In genomic region chr11:57100638-57101312, GRCh38 we compare ENCODE assay signal across 1 cellular context.
TF ChIP-seq lines count a peak whose summit lies in the region.

No MANE protein-coding gene starts in this region.

TF ChIP-seq in HepG2, 621 proteins besides CTCF, POLR2A, EP300 and RAD21:
- TF ChIP-seq MYPOP (CRISPR knock-in tag; IDR thresholded peaks at IDR 0.05): no peak
- no peak for TF ChIP-seq ZFYVE20 (CRISPR knock-in tag; IDR thresholded peaks at IDR 0.05; ENCODE audit: borderline replicate concordance, low read depth)
- TF ChIP-seq ZNF329 (CRISPR knock-in tag; IDR thresholded peaks at IDR 0.05; ENCODE audit: low read depth): no peak
- TF ChIP-seq ZBTB44 (CRISPR knock-in tag; IDR thresholded peaks at IDR 0.05): no peak
- TF ChIP-seq TEAD3 (CRISPR knock-in tag; optimal IDR thresholded peaks at IDR 0.05; ENCODE audit: borderline replicate concordance): no peak
- TF ChIP-seq ZNF30 (CRISPR knock-in tag; IDR thresholded peaks at IDR 0.05): no peak
- no peak for TF ChIP-seq ZNF782 (CRISPR knock-in tag; IDR thresholded peaks at IDR 0.05; ENCODE audit: borderline replicate concordance)
- TF ChIP-seq MBNL3 (CRISPR knock-in tag; conservative IDR thresholded peaks at IDR 0.05): no peak
- no peak for TF ChIP-seq ZNF383 (CRISPR knock-in tag; IDR thresholded peaks at IDR 0.05; ENCODE audit: borderline replicate concordance)
- TF ChIP-seq ZHX1 (CRISPR knock-in tag; IDR thresholded peaks at IDR 0.05; ENCODE audit: low read depth): no peak
- no peak for TF ChIP-seq CCAR2 (optimal IDR thresholded peaks at IDR 0.05; ENCODE audit: low read depth, low read length)
- no peak for TF ChIP-seq BRF2 (CRISPR knock-in tag; IDR thresholded peaks at IDR 0.05)
- no peak for TF ChIP-seq MIER3 (CRISPR knock-in tag; IDR thresholded peaks at IDR 0.05; ENCODE audit: borderline replicate concordance)
- no peak for TF ChIP-seq HNRNPUL1 (IDR thresholded peaks at IDR 0.05; ENCODE audit: low read depth, low read length)
- TF ChIP-seq PRPF4 (IDR thresholded peaks at IDR 0.05; ENCODE audit: low read depth, low read length, poor library complexity, severe bottlenecking): no peak
- TF ChIP-seq ZNF33B (CRISPR knock-in tag; IDR thresholded peaks at IDR 0.05): no peak
- no peak for TF ChIP-seq NR2F6 (IDR thresholded peaks at IDR 0.05)
- no peak for TF ChIP-seq NR2F6 (CRISPR knock-in tag; IDR thresholded peaks at IDR 0.05)
- no peak for TF ChIP-seq SMAD9 (CRISPR knock-in tag; IDR thresholded peaks at IDR 0.05)
- TF ChIP-seq SRSF4 (IDR thresholded peaks at IDR 0.05; ENCODE audit: low read depth, low read length, poor library complexity, severe bottlenecking): no peak
